Comparison of ENCODE assay signal across 3 cellular contexts in genomic region chr3:59366218-59366617, GRCh38.
"Had no signal": no experiment of that assay in that cellular context is flagged by ENCODE, and none has a peak within 500 bp of the region (broad histone marks: within the 10 kb centered on the region; RNA-seq: fewer than 3 reads in every experiment).

No MANE protein-coding gene starts in this region.

- H3K4me3 ChIP-seq: GM12878 had no signal

- DNase-seq: GDM1, GF-D8 had no signal

- ATAC-seq: GM12878 had no signal
